Comparison of ENCODE assay signal across 19 cellular contexts in genomic region chr2:168730391-168730790, GRCh38.
DNase-seq lines count a peak whose midpoint lies in the region; ATAC-seq and TF ChIP-seq lines count a peak whose summit lies in the region.
"Had no signal": no experiment of that assay in that cellular context is flagged by ENCODE, and none has a peak within 500 bp of the region (broad histone marks: within the 10 kb centered on the region; RNA-seq: fewer than 3 reads in every experiment).

No MANE protein-coding gene starts in this region.

- no peaks in the 10 kb centered on the region for H3K27me3 ChIP-seq in H7 (ENCODE audit: control insufficient read depth, insufficient read depth, low read length)
- H3K27me3 ChIP-seq in neural progenitor cell = no peaks in the 10 kb centered on the region
- H3K27me3 ChIP-seq: pancreas, thyroid gland had no signal

- no peak overlapping the region for H3K4me3 ChIP-seq in H7 (ENCODE audit: insufficient read depth, low read depth, low read length)
- no peak overlapping the region for H3K4me3 ChIP-seq in neural progenitor cell
- H3K4me3 ChIP-seq: pancreas, thyroid gland had no signal

- H3K27me3 Mint-ChIP-seq in chondrocyte (ENCODE audit: low read depth) = no peaks in the 10 kb centered on the region
- no peaks in the 10 kb centered on the region for H3K27me3 Mint-ChIP-seq in neural progenitor cell (ENCODE audit: insufficient read depth, low read depth)
- H3K27me3 Mint-ChIP-seq: B cell; effector memory CD8-positive, alpha-beta T cell had no signal

- H3K9me3 ChIP-seq in neural progenitor cell (ENCODE audit: low read depth) = no peaks in the 10 kb centered on the region
- H3K9me3 ChIP-seq: pancreas, thyroid gland had no signal

- no peaks in the 10 kb centered on the region for H3F3A ChIP-seq in neural progenitor cell (ENCODE audit: low read depth)

- H3K36me3 Mint-ChIP-seq in chondrocyte (ENCODE audit: low read depth) (peaks cover 4% of the 10 kb centered on the region), neural progenitor cell (peaks cover 5% of the 10 kb centered on the region)

- H3K4me1 Mint-ChIP-seq in chondrocyte (ENCODE audit: low read depth) (peaks cover 27% of the 10 kb centered on the region), neural progenitor cell (peaks cover 36% of the 10 kb centered on the region)
- H3K4me1 Mint-ChIP-seq: B cell had no signal

- no peaks in the 10 kb centered on the region for H3K36me3 ChIP-seq in H7 (replicated peaks; ENCODE audit: control insufficient read depth, insufficient read depth, low read length)
- no peaks in the 10 kb centered on the region for H3K36me3 ChIP-seq in neural progenitor cell
- H3K36me3 ChIP-seq: pancreas, thyroid gland had no signal

- no peaks in the 10 kb centered on the region for H4K20me1 ChIP-seq in neural progenitor cell (ENCODE audit: low read depth)

- H3K4me2 ChIP-seq in neural progenitor cell = no peak overlapping the region

- DNase-seq in H7 = peak; percentile 6
- peak; percentile 22 for DNase-seq in NCI-H446 treated with DMSO at 0.1 percent for 48 hours (lab: John Stamatoyannopoulos, UW)
- DNase-seq in chondrocyte (ENCODE audit: low spot score) = no peak
- DNase-seq in neural progenitor cell (ENCODE audit: low spot score) = peak; percentile 24
- no peak for DNase-seq in activated T-cell treated with anti-CD3 and anti-CD28 coated beads, Interleukin-2, amount 50 U/mL, for 48 hours
- DNase-seq: activated CD4-positive, alpha-beta T cell treated with anti-CD3 and anti-CD28 coated beads, Interleukin-2, amount 50 U/mL, for 1 hour; Calu3; effector memory CD8-positive, alpha-beta T cell; GDM1; NCI-H1694 treated with DMSO at 0.1 percent for 48 hours; NCI-H345; pancreas; stimulated activated CD4-positive, alpha-beta T cell treated with anti-CD3 and anti-CD28 coated beads, Interleukin-1b, Interleukin-23, amount 100 ng/mL, for 48 hours; stimulated activated naive CD4-positive, alpha-beta T cell treated with Interleukin-2 at 50 U/mL for 16 hours; thyroid gland had no signal

- ATAC-seq in GM21786 (IDR thresholded peaks at IDR 0.05; ENCODE audit: unreplicated experiment) (no peak), GM19351 (IDR thresholded peaks at IDR 0.05; ENCODE audit: unreplicated experiment) (no peak)
- ATAC-seq: effector memory CD8-positive, alpha-beta T cell; HCT116; pancreas had no signal

- no peaks in the 10 kb centered on the region for H3K79me2 ChIP-seq in neural progenitor cell (ENCODE audit: low read depth)

- H3K4me3 Mint-ChIP-seq in chondrocyte (ENCODE audit: unreplicated experiment) = no peak overlapping the region
- no peak overlapping the region for H3K4me3 Mint-ChIP-seq in neural progenitor cell
- H3K4me3 Mint-ChIP-seq: B cell; effector memory CD8-positive, alpha-beta T cell had no signal

- H3K9ac ChIP-seq in neural progenitor cell = no peak overlapping the region

- no peak overlapping the region for H2AFZ ChIP-seq in neural progenitor cell (replicated peaks)

- no peak for TF ChIP-seq CTCF in chondrocyte (IDR thresholded peaks at IDR 0.05)
- TF ChIP-seq CTCF in neural progenitor cell (IDR thresholded peaks at IDR 0.05) = no peak

- H3K9me3 Mint-ChIP-seq in chondrocyte (ENCODE audit: low read depth) = no peaks in the 10 kb centered on the region
- H3K9me3 Mint-ChIP-seq in neural progenitor cell = no peaks in the 10 kb centered on the region
- H3K9me3 Mint-ChIP-seq: effector memory CD8-positive, alpha-beta T cell had no signal

- H3K27ac Mint-ChIP-seq in chondrocyte (ENCODE audit: unreplicated experiment) (peak overlapping the region; percentile 23), neural progenitor cell (peak overlapping the region; percentile 74)
- H3K27ac Mint-ChIP-seq: B cell; effector memory CD8-positive, alpha-beta T cell had no signal

- no peak overlapping the region for H3K27ac ChIP-seq in neural progenitor cell
- H3K27ac ChIP-seq: pancreas, thyroid gland had no signal

- H3K4me1 ChIP-seq in neural progenitor cell = peaks cover 12% of the 10 kb centered on the region
- H3K4me1 ChIP-seq: pancreas, thyroid gland had no signal

Comparison
In these comparisons a context has a peak if more than half of its experiments do, and no peak if none do; other contexts are left out.
1. DNase-seq: peak in H7 (single experiment), NCI-H446 treated with DMSO at 0.1 percent for 48 hours (single experiment) and neural progenitor cell (single experiment); none in chondrocyte (single experiment) and activated T-cell treated with anti-CD3 and anti-CD28 coated beads, Interleukin-2, amount 50 U/mL, for 48 hours (0 of 2).